ENCODE assay signal across 1 cellular context in the genomic region with DNA sequence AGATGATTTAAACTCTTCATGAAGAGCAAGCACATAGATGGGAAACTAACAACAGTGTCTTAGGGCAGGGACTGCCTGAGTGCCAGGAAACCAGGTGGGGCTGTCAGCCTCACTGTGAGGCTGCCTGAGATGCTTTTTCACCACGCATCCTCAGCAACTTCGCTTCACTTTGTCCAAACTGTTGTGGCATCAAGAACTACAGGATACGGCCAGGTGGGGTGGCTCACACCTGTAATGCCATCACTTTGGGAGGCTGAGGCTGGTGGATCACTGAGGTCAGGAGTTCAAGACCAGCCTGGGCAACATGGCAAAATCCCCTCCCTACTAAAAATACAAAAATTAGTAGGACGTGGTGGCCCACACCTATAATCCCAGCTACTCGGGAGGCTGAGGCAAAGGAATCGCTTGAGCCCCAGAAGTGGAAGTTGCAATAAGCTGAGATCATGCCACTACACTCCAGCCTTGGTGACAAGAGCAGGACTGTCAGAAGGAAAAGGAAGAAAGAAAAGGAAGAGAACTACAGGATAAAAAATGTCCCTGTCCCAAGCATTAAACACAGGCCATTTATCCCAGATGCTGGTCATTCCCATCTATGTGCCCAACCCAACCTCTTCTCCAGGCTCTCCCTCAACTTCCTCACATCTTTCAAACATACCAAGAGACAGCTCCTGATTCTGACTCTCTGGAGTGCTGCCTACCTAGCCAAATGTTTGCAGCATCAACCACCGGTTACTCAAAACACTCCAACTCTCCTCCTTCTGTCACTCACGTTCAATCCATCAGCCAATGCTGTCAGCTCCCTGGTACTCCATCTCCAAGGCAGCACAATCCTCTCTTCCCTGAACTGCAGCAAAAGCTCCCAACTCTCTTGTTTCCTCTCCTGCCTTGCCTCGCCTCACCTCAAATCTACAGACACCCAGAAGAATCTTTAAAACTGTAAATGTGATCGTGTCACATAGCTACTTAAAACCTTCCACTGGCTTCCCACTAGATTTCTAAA.
TF ChIP-seq lines count a peak whose summit lies in the region.

No MANE protein-coding gene starts in this region.

TF ChIP-seq in liver, 16 proteins besides CTCF, POLR2A, EP300 and RAD21 (continued from another document):
- TF ChIP-seq, protein P1, sequence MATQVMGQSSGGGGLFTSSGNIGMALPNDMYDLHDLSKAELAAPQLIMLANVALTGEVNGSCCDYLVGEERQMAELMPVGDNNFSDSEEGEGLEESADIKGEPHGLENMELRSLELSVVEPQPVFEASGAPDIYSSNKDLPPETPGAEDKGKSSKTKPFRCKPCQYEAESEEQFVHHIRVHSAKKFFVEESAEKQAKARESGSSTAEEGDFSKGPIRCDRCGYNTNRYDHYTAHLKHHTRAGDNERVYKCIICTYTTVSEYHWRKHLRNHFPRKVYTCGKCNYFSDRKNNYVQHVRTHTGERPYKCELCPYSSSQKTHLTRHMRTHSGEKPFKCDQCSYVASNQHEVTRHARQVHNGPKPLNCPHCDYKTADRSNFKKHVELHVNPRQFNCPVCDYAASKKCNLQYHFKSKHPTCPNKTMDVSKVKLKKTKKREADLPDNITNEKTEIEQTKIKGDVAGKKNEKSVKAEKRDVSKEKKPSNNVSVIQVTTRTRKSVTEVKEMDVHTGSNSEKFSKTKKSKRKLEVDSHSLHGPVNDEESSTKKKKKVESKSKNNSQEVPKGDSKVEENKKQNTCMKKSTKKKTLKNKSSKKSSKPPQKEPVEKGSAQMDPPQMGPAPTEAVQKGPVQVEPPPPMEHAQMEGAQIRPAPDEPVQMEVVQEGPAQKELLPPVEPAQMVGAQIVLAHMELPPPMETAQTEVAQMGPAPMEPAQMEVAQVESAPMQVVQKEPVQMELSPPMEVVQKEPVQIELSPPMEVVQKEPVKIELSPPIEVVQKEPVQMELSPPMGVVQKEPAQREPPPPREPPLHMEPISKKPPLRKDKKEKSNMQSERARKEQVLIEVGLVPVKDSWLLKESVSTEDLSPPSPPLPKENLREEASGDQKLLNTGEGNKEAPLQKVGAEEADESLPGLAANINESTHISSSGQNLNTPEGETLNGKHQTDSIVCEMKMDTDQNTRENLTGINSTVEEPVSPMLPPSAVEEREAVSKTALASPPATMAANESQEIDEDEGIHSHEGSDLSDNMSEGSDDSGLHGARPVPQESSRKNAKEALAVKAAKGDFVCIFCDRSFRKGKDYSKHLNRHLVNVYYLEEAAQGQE (IDR thresholded peaks at IDR 0.05), result no peak
- TF ChIP-seq FOXA1 (IDR thresholded peaks at IDR 0.05), result no peak
